ENCODE assay signal across 10 cellular contexts in genomic region chr7:112162161-112163020, GRCh38. TPM values are rescaled to one million over a fixed set of nuclear protein-coding genes. Genes with fewer than 3 reads are reported as not detected.
DNase-seq lines count a peak whose midpoint lies in the region; ATAC-seq, FAIRE-seq and TF ChIP-seq lines count a peak whose summit lies in the region.
"Had no signal": no experiment of that assay in that cellular context is flagged by ENCODE, and none has a peak within 500 bp of the region (broad histone marks: within the 10 kb centered on the region; RNA-seq: fewer than 3 reads in every experiment).

No MANE protein-coding gene starts in this region.

- no peak for TF ChIP-seq RAD21 in K562 (CRISPR knock-in tag; conservative IDR thresholded peaks at IDR 0.05 in 1 of 2, IDR thresholded peaks at IDR 0.05 in 1 of 2)

- POLR2A ChIA-PET in A673 (lab: Charles Lee; ENCODE audit: low non-redundant PET) (no interaction called here), K562 (lab: Yijun Ruan, JAX) (no interaction called here)

- 0% methylated on average over 4 of the region's 4 CpGs for WGBS in K562 (ENCODE audit: insufficient coverage, low coverage, missing lambda C conversion rate)

- ATAC-seq in K562 (no peak), GM21381 (IDR thresholded peaks at IDR 0.05; ENCODE audit: unreplicated experiment) (no peak)

- H3K79me2 ChIP-seq in K562 (ENCODE audit: control insufficient read depth, insufficient read depth, low read length): no peaks in the 10 kb centered on the region

- TF ChIP-seq CTCF in A673 (conservative IDR thresholded peaks at IDR 0.05; ENCODE audit: low read depth, low read length): no peak
- TF ChIP-seq CTCF in K562 (IDR thresholded peaks at IDR 0.05 in 2 of 3, conservative IDR thresholded peaks at IDR 0.05 in 1 of 3; ENCODE audit: insufficient read depth in 2 of 3, low read depth in 1 of 3, low read length in 3 of 3): no peak

- H3K9me1 ChIP-seq in K562 (ENCODE audit: control insufficient read depth, insufficient read depth, low read length): no peaks in the 10 kb centered on the region

- H4K20me1 ChIP-seq in K562 (replicated peaks; ENCODE audit: control insufficient read depth, insufficient read depth, low read length): no peaks in the 10 kb centered on the region

- no peak for FAIRE-seq in K562 (lab: Jason Lieb, UNC)

- H3K9ac ChIP-seq in K562 (ENCODE audit: insufficient read depth in 1 of 2, low read depth in 2 of 2, low read length in 2 of 2): no peak overlapping the region

- no peak overlapping the region for H3K4me2 ChIP-seq in K562 (ENCODE audit: insufficient read depth, low read length)

- H3K4me3 ChIP-seq in A673 (ENCODE audit: low read depth, low read length, poor library complexity, severe bottlenecking): no peak overlapping the region
- no peak overlapping the region for H3K4me3 ChIP-seq in K562
- H3K4me3 ChIP-seq: SK-N-MC had no signal

- no peak for TF ChIP-seq EP300 in K562 (IDR thresholded peaks at IDR 0.05; ENCODE audit: low read length)

- H3K27ac ChIP-seq in A673 (ENCODE audit: low read depth, low read length, poor library complexity, severe bottlenecking): no peak overlapping the region
- no peak overlapping the region for H3K27ac ChIP-seq in K562 (ENCODE audit: extremely low read depth, low read depth, low read length)
- H3K27ac ChIP-seq in temporal lobe (ENCODE audit: low read depth, low read length): peak overlapping the region; percentile 28
- H3K27ac ChIP-seq: C4-2B, SK-N-MC had no signal

- peak; percentile 82 for DNase-seq in A673 (ENCODE audit: low spot score)
- peak; percentile 69 for DNase-seq in NCI-H128 (lab: John Stamatoyannopoulos, UW; ENCODE audit: unreplicated experiment)
- no peak for DNase-seq in K562 (ENCODE audit: extremely low read depth in 1 of 4, low spot score in 3 of 4)
- peak; percentile 89 for DNase-seq in iPS-NIHi7 (ENCODE audit: extremely low spot score)
- DNase-seq in activated effector memory CD4-positive, alpha-beta T cell treated with Interleukin-2 at 50 U/mL for 16 hours: no peak
- DNase-seq in D341Med (ENCODE audit: low spot score): no peak

- intact Hi-C loops in A673 (cut with micrococcal nuclease; ENCODE audit: unreplicated experiment) (no loop called here), K562 (cut with micrococcal nuclease) (no loop called here)

- no peaks in the 10 kb centered on the region for H3K9me3 ChIP-seq in A673 (ENCODE audit: low read depth, low read length, poor library complexity, severe bottlenecking)
- no peaks in the 10 kb centered on the region for H3K9me3 ChIP-seq in K562 (replicated peaks; ENCODE audit: control insufficient read depth, insufficient read depth, low read depth, low read length)

- H3K4me1 ChIP-seq in A673 (ENCODE audit: insufficient read depth, low read length, poor library complexity, severe bottlenecking): peaks cover 34% of the 10 kb centered on the region
- no peaks in the 10 kb centered on the region for H3K4me1 ChIP-seq in K562 (replicated peaks in 1 of 2; ENCODE audit: control insufficient read depth in 2 of 2, insufficient read depth in 2 of 2, low read length in 2 of 2)

- H2AFZ ChIP-seq in K562 (ENCODE audit: low read depth, low read length): no peak overlapping the region

- CTCF ChIA-PET in A673 (lab: Charles Lee): no interaction called here
- CTCF ChIA-PET in K562 (lab: Yijun Ruan, JAX; ENCODE audit: low intra/inter-chr PET ratio): no interaction called here

- H3K27me3 ChIP-seq in A673 (replicated peaks; ENCODE audit: insufficient read depth, low read depth, low read length, poor library complexity) (no peaks in the 10 kb centered on the region), K562 (ENCODE audit: control insufficient read depth in 2 of 2, insufficient read depth in 2 of 2, low read length in 2 of 2) (peaks cover 0 to 5% of the 10 kb centered on the region in 2 experiments; a peak in 1 of 5 replicates)

- TF ChIP-seq POLR2A in K562 (conservative IDR thresholded peaks at IDR 0.05): no peak

- BruUV-seq in A673 (replicated peaks; lab: Mats Ljungman, UMichigan) (no TSS peak), K562 (replicated peaks; lab: Mats Ljungman, UMichigan) (no TSS peak)

- H3K36me3 ChIP-seq in A673 (ENCODE audit: insufficient read depth, low read length, poor library complexity, severe bottlenecking) (no peaks in the 10 kb centered on the region), K562 (ENCODE audit: control insufficient read depth, insufficient read depth, low read length) (no peaks in the 10 kb centered on the region)

- in situ Hi-C loops in K562 (cut with MboI): no loop called here

TF ChIP-seq in K562, 482 proteins besides CTCF, POLR2A, EP300 and RAD21 (continues in another document):
- TF ChIP-seq ZNF592 (IDR thresholded peaks at IDR 0.05): no peak

RNA-seq across cellular contexts. Expression of gene DOCK4, which starts 43.8 kb away (rescaled TPM):
- 21.0 and 28.5 TPM in 2 replicates for total RNA-seq in A673 (2021)
- 15.9 and 23.4 TPM in 2 replicates for total RNA-seq in K562 (2011; cell fraction: chromatin; rRNA removed; ENCODE audit: low replicate concordance)
- total RNA-seq in K562 (2011; cell fraction: nucleolus; rRNA removed): 3.8 and 8.0 TPM in 2 replicates
- 10.6 and 11.6 TPM in 2 replicates for total RNA-seq in K562 (2011; cell fraction: nucleoplasm; rRNA removed)
- total RNA-seq in K562 (2014; rRNA removed): 1.5 and 2.0 TPM in 2 replicates
- 2.1 and 2.3 TPM in 2 replicates for total RNA-seq in K562 (2014; rRNA removed; fragmentation: Illumina TruSeq; extraction: Trizol)
- total RNA-seq in K562 (2015; rRNA removed; fragmentation: Illumina TruSeq; extraction: Trizol): 1.7 and 2.1 TPM in 2 replicates
- 3.8 and 4.9 TPM in 2 replicates for total RNA-seq in K562 (2021)
- polyA plus RNA-seq in K562 (2011; rRNA removed): 3.7 and 5.7 TPM in 2 replicates
- 1.2 and 1.7 TPM in 2 replicates for polyA plus RNA-seq in K562 (2011; cell fraction: cytosol; rRNA removed)
- 18.4 and 29.9 TPM in 2 replicates for polyA plus RNA-seq in K562 (2011; cell fraction: nucleus; rRNA removed)
- polyA plus RNA-seq in K562 (2012): 1.9 and 2.4 TPM in 2 replicates
- 1.8 and 2.9 TPM in 2 replicates for polyA plus RNA-seq in K562 (2014; fragmentation: Illumina TruSeq; extraction: Trizol)
- under 1 TPM; 0.42 to 0.45 TPM for polyA plus RNA-seq in K562 (2014; fragmentation: Nextera tagmentation; extraction: Ambion mirVana)
- 3.3 and 3.8 TPM in 2 replicates for polyA plus RNA-seq in K562 (2014; rRNA removed)
- polyA minus RNA-seq in K562 (2011; rRNA and poly(A)+ RNA removed): 4.3 and 6.8 TPM in 2 replicates
- polyA minus RNA-seq in K562 (2011; cell fraction: cytosol; rRNA and poly(A)+ RNA removed): 1.1 and 1.2 TPM in 2 replicates
- 10.6 and 13.5 TPM in 2 replicates for polyA minus RNA-seq in K562 (2011; cell fraction: nucleus; rRNA and poly(A)+ RNA removed)
- total RNA-seq in temporal lobe: 81.6 TPM

RNA-seq across cellular contexts. Expression of gene ZNF277, which starts 44.1 kb away (rescaled TPM):
- total RNA-seq in A673 (2021): 17.7 and 21.0 TPM in 2 replicates
- 7.6 and 23.6 TPM in 2 replicates for total RNA-seq in K562 (2011; cell fraction: chromatin; rRNA removed; ENCODE audit: low replicate concordance)
- 11.6 and 14.0 TPM in 2 replicates for total RNA-seq in K562 (2011; cell fraction: nucleolus; rRNA removed)
- total RNA-seq in K562 (2011; cell fraction: nucleoplasm; rRNA removed): 13.6 and 16.2 TPM in 2 replicates
- 14.3 and 18.8 TPM in 2 replicates for total RNA-seq in K562 (2014; rRNA removed)
- total RNA-seq in K562 (2014; rRNA removed; fragmentation: Illumina TruSeq; extraction: Trizol): 33.5 and 42.0 TPM in 2 replicates
- 27.6 and 29.5 TPM in 2 replicates for total RNA-seq in K562 (2015; rRNA removed; fragmentation: Illumina TruSeq; extraction: Trizol)
- total RNA-seq in K562 (2021): 18.5 and 20.3 TPM in 2 replicates
- polyA plus RNA-seq in K562 (2011; rRNA removed): 25.0 and 28.7 TPM in 2 replicates
- 3.1 and 9.3 TPM in 2 replicates for polyA plus RNA-seq in K562 (2011; cell fraction: cytosol; rRNA removed)
- 4.4 and 7.7 TPM in 2 replicates for polyA plus RNA-seq in K562 (2011; cell fraction: nucleus; rRNA removed)
- polyA plus RNA-seq in K562 (2012): 16.5 and 55.5 TPM in 2 replicates
- 29.4 and 29.8 TPM in 2 replicates for polyA plus RNA-seq in K562 (2014; fragmentation: Illumina TruSeq; extraction: Trizol)
- polyA plus RNA-seq in K562 (2014; fragmentation: Nextera tagmentation; extraction: Ambion mirVana): 10 to 100 TPM; 27.4 to 27.7 TPM
- polyA plus RNA-seq in K562 (2014; rRNA removed): 19.3 and 20.7 TPM in 2 replicates
- 31.5 and 38.3 TPM in 2 replicates for polyA minus RNA-seq in K562 (2011; rRNA and poly(A)+ RNA removed)
- polyA minus RNA-seq in K562 (2011; cell fraction: cytosol; rRNA and poly(A)+ RNA removed): 18.6 and 19.1 TPM in 2 replicates
- 17.2 and 19.0 TPM in 2 replicates for polyA minus RNA-seq in K562 (2011; cell fraction: nucleus; rRNA and poly(A)+ RNA removed)
- total RNA-seq in temporal lobe: 56.3 TPM

Comparison
In these comparisons a context has a peak if more than half of its experiments do, and no peak if none do; other contexts are left out.
1. DNase-seq: peak in A673 (single experiment), NCI-H128 (single experiment) and iPS-NIHi7 (single experiment); none in K562 (0 of 4), activated effector memory CD4-positive, alpha-beta T cell treated with Interleukin-2 at 50 U/mL for 16 hours (single experiment) and D341Med (single experiment).